8 cellular contexts compared by ENCODE assay signal in genomic region chr6:27867051-27867940, GRCh38. TPM values are rescaled to one million over a fixed set of nuclear protein-coding genes. Genes with fewer than 3 reads are reported as not detected.
A peak's percentile ranks its signal among the peaks of the same experiment; 100 is the strongest.
DNase-seq lines count a peak whose midpoint lies in the region; ATAC-seq and TF ChIP-seq lines count a peak whose summit lies in the region.

No MANE protein-coding gene starts in this region.

- H3K27me3 ChIP-seq in body of pancreas (peaks cover 0 to 17% of the 10 kb centered on the region in 2 donors), spleen (replicated peaks in 1 of 7) (peaks cover 0 to 8% (median 0%) of the 10 kb centered on the region in 7 donors)

- TF ChIP-seq POLR2A in body of pancreas (IDR thresholded peaks at IDR 0.05) (peak in 2 of 3 donors; percentile 39 to 76), spleen (IDR thresholded peaks at IDR 0.05) (peak; percentile 62 to 93 (median 79))

- no peak for TF ChIP-seq CTCF in C4-2B (conservative IDR thresholded peaks at IDR 0.05)
- no peak for TF ChIP-seq CTCF in body of pancreas (IDR thresholded peaks at IDR 0.05)
- no peak for TF ChIP-seq CTCF in spleen (IDR thresholded peaks at IDR 0.05 in 8 of 11, conservative IDR thresholded peaks at IDR 0.05 in 3 of 11)

- peaks cover 42% of the 10 kb centered on the region for H3K4me1 ChIP-seq in body of pancreas
- peaks cover 7 to 52% (median 40%) of the 10 kb centered on the region in 6 donors for H3K4me1 ChIP-seq in spleen

- H3K27ac ChIP-seq in C4-2B (peak overlapping the region; percentile 90), body of pancreas (peak overlapping the region in 1 of 4 donors; percentile 1), spleen (peak overlapping the region; percentile 77 to 92 (median 89))

- peak; percentile 29 for ATAC-seq in GM21526 (IDR thresholded peaks at IDR 0.05; ENCODE audit: low FRiP score, unreplicated experiment)
- ATAC-seq in body of pancreas: no peak
- no peak for ATAC-seq in GM18909 (IDR thresholded peaks at IDR 0.05; ENCODE audit: poor library complexity, unreplicated experiment)

- H3K36me3 ChIP-seq in body of pancreas (replicated peaks in 1 of 2; ENCODE audit: insufficient read depth in 1 of 2, low read depth in 2 of 2) (no peaks in the 10 kb centered on the region), spleen (no peaks in the 10 kb centered on the region)

- H3K9me3 ChIP-seq in body of pancreas: no peaks in the 10 kb centered on the region
- no peaks in the 10 kb centered on the region for H3K9me3 ChIP-seq in spleen

- WGBS in body of pancreas, 2 donors: 6 to 12% methylated on average over 42 to 45 of the region's 45 CpGs
- 1 to 4% (median 2%) methylated on average over 44 to 45 of the region's 45 CpGs for WGBS in spleen, 5 donors

- H3K4me3 ChIP-seq in body of pancreas (no peak overlapping the region), spleen (peak overlapping the region; percentile 36 to 75 (median 52))

- peak; percentile 93 for DNase-seq in NAMALWA (ENCODE audit: low spot score)
- DNase-seq in T-helper 22 cell (ENCODE audit: low read depth): peak; percentile 41
- DNase-seq in body of pancreas: peak in 3 of 4 donors; percentile 27 to 57 (median 47)
- peak; percentile 71 for DNase-seq in iPS-NIHi11 (ENCODE audit: low spot score)
- DNase-seq in spleen: peak; percentile 94

- intact Hi-C loops in body of pancreas (cut with DNase I) (no loop called here), spleen (cut with DNase I; ENCODE audit: low total_unique reads) (loop anchor here (5.0 kb wide), 1 partner anchor 35 kb away; a partner anchor contains a TSS)

RNA-seq across cellular contexts. Expression of gene OR2B2, which starts 44.9 kb away (rescaled TPM):
- total RNA-seq in body of pancreas (not detected), spleen (not detected)
- polyA plus RNA-seq in spleen: not detected

Comparison
In these comparisons a context has a peak if more than half of its experiments do, and no peak if none do; other contexts are left out.
1. DNase-seq: peak in every context shown above with its lines; median percentile 94 in spleen; 93 in NAMALWA; 71 in iPS-NIHi11; 47 in body of pancreas; 41 in T-helper 22 cell.
2. H3K4me3 ChIP-seq: peak in spleen (8 of 8); none in body of pancreas (0 of 2).